Comparison of ENCODE assay signal across 9 cellular contexts in genomic region chr19:35868172-35868822, GRCh38. TPM values are rescaled to one million over a fixed set of nuclear protein-coding genes. Genes with fewer than 3 reads are reported as not detected.
DNase-seq lines count a peak whose midpoint lies in the region; ATAC-seq and TF ChIP-seq lines count a peak whose summit lies in the region.
"Had no signal": no experiment of that assay in that cellular context is flagged by ENCODE, and none has a peak within 500 bp of the region (broad histone marks: within the 10 kb centered on the region; RNA-seq: fewer than 3 reads in every experiment).

Gene APLP1 (plus strand): TSS chr19:35868574. CDS start chr19:35868637, 63 bp downstream.

- in situ Hi-C loops in GM13976 (cut with MboI; ENCODE audit: low sequenced_read_pairs, unreplicated experiment), result no loop called here

- DNase-seq in GM13976 (ENCODE audit: low spot score) (peak; percentile 83), NCI-H1694 treated with DMSO at 0.1 percent for 48 hours (lab: John Stamatoyannopoulos, UW) (peak; percentile 58), cerebellum (ENCODE audit: low spot score) (peak; percentile 85), kidney glomerular epithelial cell (lab: John Stamatoyannopoulos, UW) (peak; percentile 21), amniotic stem cell (lab: John Stamatoyannopoulos, UW) (no peak)
- DNase-seq in activated CD4-positive, alpha-beta T cell treated with anti-CD3 and anti-CD28 coated beads for 24 hours (ENCODE audit: low read depth in 2 of 2), result peak; percentile 60 to 63
- DNase-seq in stimulated activated CD4-positive, alpha-beta T cell treated with anti-CD3 and anti-CD28 coated beads, Interleukin-2, amount 100 ng/mL, for 48 hours, result peak; percentile 67 to 70

- no peak for TF ChIP-seq CTCF in GM13976 (IDR thresholded peaks at IDR 0.05; ENCODE audit: borderline replicate concordance, control extremely low read depth, extremely low read depth, insufficient read depth, missing control alignments)

- ATAC-seq in HG02885 (IDR thresholded peaks at IDR 0.05; ENCODE audit: poor library complexity, unreplicated experiment), result no peak

RNA-seq across cellular contexts. Expression of gene APLP1, which starts in this region (rescaled TPM):
- total RNA-seq in cerebellum, result 97.6 TPM
- total RNA-seq: mononuclear cell had no signal
